Comparison of ENCODE assay signal across 24 cellular contexts in genomic region chr5:126506079-126506478, GRCh38.
"Had no signal": no experiment of that assay in that cellular context is flagged by ENCODE, and none has a peak within 500 bp of the region (broad histone marks: within the 10 kb centered on the region; RNA-seq: fewer than 3 reads in every experiment).

No MANE protein-coding gene starts in this region.

- ATAC-seq: activated CD4-positive, alpha-beta T cell treated with anti-CD3 and anti-CD28 coated beads for 36 hours; activated naive CD4-positive, alpha-beta T cell treated with anti-CD3 and anti-CD28 coated beads, Interleukin-2, amount 50 U/mL, for 72 hours; activated T-cell treated with anti-CD3 and anti-CD28 coated beads, Interleukin-2, amount 50 U/mL, for 72 hours; effector memory CD8-positive, alpha-beta T cell; esophagus mucosa; left lung; sciatic nerve; stimulated activated effector memory CD8-positive, alpha-beta T cell treated with anti-CD3 and anti-CD28 coated beads, Interleukin-12 subunit alpha, Interleukin-12 subunit beta, amount 100 ng/mL, for 72 hours had no signal

- FAIRE-seq: bronchial epithelial cell, islet of Langerhans, small intestine had no signal

- H3K9me3 ChIP-seq: colonic mucosa, left lung, ovary had no signal

- H3K36me3 ChIP-seq: colonic mucosa, left lung, ovary had no signal

- H3K27me3 ChIP-seq: colonic mucosa, left lung, ovary had no signal

- H3K4me1 ChIP-seq: colonic mucosa had no signal

- H3K4me3 ChIP-seq: colonic mucosa, left lung, ovary had no signal

- H3K27ac ChIP-seq: colonic mucosa, ovary had no signal

- DNase-seq: activated CD4-positive, alpha-beta T cell treated with anti-CD3 and anti-CD28 coated beads for 36 hours; activated CD4-positive, CD25-positive, alpha-beta regulatory T cell; activated naive CD4-positive, alpha-beta T cell; activated T-cell treated with anti-CD3 and anti-CD28 coated beads for 4 hours; activated T-cell treated with anti-CD3 and anti-CD28 coated beads, Interleukin-2, amount 50 U/mL, for 72 hours; anterior cingulate cortex; cerebellar nuclear complex; colonic mucosa; effector memory CD8-positive, alpha-beta T cell; foreskin fibroblast; left lung; naive B cell; nephron progenitor cell; ovary; small intestine; stimulated activated CD4-positive, alpha-beta T cell treated with anti-CD3 and anti-CD28 coated beads, Interleukin-4, amount 100 ng/mL, for 24 hours; substantia nigra; T-helper 1 cell had no signal
